In genomic region chr6:166156942-166157341, GRCh38 we compare ENCODE assay signal across 12 cellular contexts. TPM values are rescaled to one million over a fixed set of nuclear protein-coding genes. Genes with fewer than 3 reads are reported as not detected.
DNase-seq lines count a peak whose midpoint lies in the region; TF ChIP-seq lines count a peak whose summit lies in the region.
"Had no signal": no experiment of that assay in that cellular context is flagged by ENCODE, and none has a peak within 500 bp of the region (broad histone marks: within the 10 kb centered on the region; RNA-seq: fewer than 3 reads in every experiment).

No MANE protein-coding gene starts in this region.

- H4K5ac ChIP-seq in H9 (ENCODE audit: insufficient read length, low read depth, low read length), result no peak overlapping the region

- H2BK12ac ChIP-seq in H9 (ENCODE audit: insufficient read length, low read depth, low read length), result no peak overlapping the region

- H3K27ac ChIP-seq in AG04450 (ENCODE audit: low read depth, low read length), result no peak overlapping the region
- no peak overlapping the region for H3K27ac ChIP-seq in H9 (ENCODE audit: insufficient read length, low read depth, low read length)
- no peak overlapping the region for H3K27ac ChIP-seq in VCaP
- no peak overlapping the region for H3K27ac ChIP-seq in liver (ENCODE audit: low read depth in 1 of 2, low read length in 2 of 2)

- no peak overlapping the region for H2BK15ac ChIP-seq in H9 (ENCODE audit: low read depth, low read length)

- no peak overlapping the region for H3K4me2 ChIP-seq in H9 (ENCODE audit: insufficient read depth, insufficient read length, low read length)

- no peak overlapping the region for H4K91ac ChIP-seq in H9 (ENCODE audit: insufficient read length, low read depth, low read length)

- H4K20me1 ChIP-seq in H9 (ENCODE audit: control insufficient read depth, insufficient read depth, insufficient read length), result no peaks in the 10 kb centered on the region

- no peak overlapping the region for H2BK5ac ChIP-seq in H9 (ENCODE audit: insufficient read length, low read length)

- H3T11ph ChIP-seq in H9 (ENCODE audit: low read length), result no peak overlapping the region

- DNase-seq in AG04450 (ENCODE audit: low read depth, low spot score) (no peak), H9 (no peak), HK-2 (ENCODE audit: unreplicated experiment) (no peak), T-helper 1 cell (no peak), HuH-7.5 (ENCODE audit: low spot score) (no peak)
- no peak for DNase-seq in activated effector memory CD4-positive, alpha-beta T cell treated with Interleukin-2 at 50 U/mL for 16 hours
- DNase-seq: effector memory CD8-positive, alpha-beta T cell; NCI-H1930 had no signal

- peaks cover 45% of the 10 kb centered on the region for H3K27me3 Mint-ChIP-seq in H9 (ENCODE audit: low read depth)

- H3K4me1 ChIP-seq in H9 (ENCODE audit: insufficient read depth, low read length) (no peaks in the 10 kb centered on the region), liver (ENCODE audit: control insufficient read depth in 4 of 4, insufficient read depth in 4 of 4, low read length in 3 of 4) (no peaks in the 10 kb centered on the region)

- no peaks in the 10 kb centered on the region for H3K9me3 Mint-ChIP-seq in H9
- H3K9me3 Mint-ChIP-seq: activated T-helper 2 cell treated with anti-CD3 and anti-CD28 coated beads, Interferon-gamma antibody, Interleukin-2, Interleukin-4, amounts not matched to agents 10 μg/mL and 5 μg/mL and 100 μg/mL, durations not matched to agents 14 hours and 24 hours and 36 hours had no signal

- H3K23ac ChIP-seq in H9 (ENCODE audit: insufficient read length, low read depth, low read length), result no peak overlapping the region

- H3K4me3 ChIP-seq in AG04450 (ENCODE audit: low read depth, low read length), result no peak overlapping the region
- no peak overlapping the region for H3K4me3 ChIP-seq in liver (ENCODE audit: low read depth in 1 of 3, low read length in 3 of 3)

- no peaks in the 10 kb centered on the region for H3K36me3 Mint-ChIP-seq in H9 (ENCODE audit: insufficient read depth in 1 of 3, low read depth in 3 of 3)

- H3K27ac Mint-ChIP-seq in H9, result no peak overlapping the region
- H3K27ac Mint-ChIP-seq: activated T-helper 2 cell treated with anti-CD3 and anti-CD28 coated beads, Interferon-gamma antibody, Interleukin-2, Interleukin-4, amounts not matched to agents 10 μg/mL and 5 μg/mL and 100 μg/mL, durations not matched to agents 14 hours and 24 hours and 36 hours; effector memory CD8-positive, alpha-beta T cell had no signal

- WGBS in H9 (ENCODE audit: extremely low coverage, insufficient read length, low lambda C conversion rate), result no CpG with 5 or more reads among the region's 7 CpGs
- WGBS in liver, result 48% methylated on average over 7 of the region's 7 CpGs

- no peak overlapping the region for H2AK5ac ChIP-seq in H9 (ENCODE audit: insufficient read length, low read length)

- no peaks in the 10 kb centered on the region for H3K23me2 ChIP-seq in H9 (ENCODE audit: insufficient read length, low read depth, low read length, poor library complexity, severe bottlenecking)

- TF ChIP-seq CTCF in AG04450 (IDR thresholded peaks at IDR 0.05; ENCODE audit: low read depth, low read length), result peak; percentile 36
- TF ChIP-seq CTCF in H9 (conservative IDR thresholded peaks at IDR 0.05), result peak; percentile 67
- peak; percentile 80 for TF ChIP-seq CTCF in VCaP (conservative IDR thresholded peaks at IDR 0.05)
- TF ChIP-seq CTCF in liver (IDR thresholded peaks at IDR 0.05; ENCODE audit: low read depth, low read length, missing input control), result peak; percentile 23

- H3K4ac ChIP-seq in H9 (ENCODE audit: low read depth, low read length), result no peak overlapping the region

- no peak overlapping the region for H3K4me3 Mint-ChIP-seq in H9
- H3K4me3 Mint-ChIP-seq: effector memory CD8-positive, alpha-beta T cell had no signal

- CTCF ChIA-PET in AG04450 (lab: Charles Lee), result interaction anchor here (1.2 to 1.4 kb wide), 3 partner anchors 157 to 244 kb away, joined by 3 to 7 read pairs (median 3); no protein-coding TSS in a partner anchor

- H3K36me3 ChIP-seq in liver (ENCODE audit: control insufficient read depth in 4 of 4, insufficient read depth in 3 of 4, low read depth in 1 of 4, low read length in 3 of 4), result no peaks in the 10 kb centered on the region

- H3K9me3 ChIP-seq in AG04450 (ENCODE audit: control insufficient read depth, insufficient read depth, low read length) (no peaks in the 10 kb centered on the region; the same call in 1 of the 2 replicates), H9 (ENCODE audit: control insufficient read depth, low read depth, low read length) (no peaks in the 10 kb centered on the region), liver (ENCODE audit: control insufficient read depth in 4 of 4, low read length in 3 of 4) (no peaks in the 10 kb centered on the region)

- POLR2A ChIA-PET in AG04450 (lab: Yijun Ruan, JAX), result no interaction called here

- H2BK20ac ChIP-seq in H9 (ENCODE audit: low read depth, low read length, poor library complexity, severe bottlenecking), result no peak overlapping the region

- H3K27me3 ChIP-seq in AG04450 (ENCODE audit: control insufficient read depth, insufficient read depth, low read length), result no peaks in the 10 kb centered on the region
- H3K27me3 ChIP-seq in H9 (ENCODE audit: insufficient read depth, low read length), result no peaks in the 10 kb centered on the region
- H3K27me3 ChIP-seq in liver (ENCODE audit: control insufficient read depth in 4 of 4, insufficient read depth in 4 of 4, low read length in 3 of 4), result peaks cover 0 to 2% (median 0%) of the 10 kb centered on the region in 4 donors

- TF ChIP-seq RAD21 in liver (IDR thresholded peaks at IDR 0.05), result peak; percentile 69 to 72

- H2BK120ac ChIP-seq in H9 (ENCODE audit: low read depth, low read length, poor library complexity, severe bottlenecking), result no peak overlapping the region

- H3K79me1 ChIP-seq in H9 (ENCODE audit: insufficient read depth, low read depth, low read length, poor library complexity, severe bottlenecking), result no peaks in the 10 kb centered on the region

- H3K14ac ChIP-seq in H9 (ENCODE audit: insufficient read depth, low read length), result no peak overlapping the region

- H2AFZ ChIP-seq in H9 (ENCODE audit: low read length), result no peak overlapping the region

- no peaks in the 10 kb centered on the region for H3K79me2 ChIP-seq in H9 (ENCODE audit: insufficient read depth, low read length)

- peaks cover 9 to 14% of the 10 kb centered on the region in 2 experiments for H3K4me1 Mint-ChIP-seq in H9

- H3K18ac ChIP-seq in H9 (ENCODE audit: insufficient read length, low read depth, low read length), result no peak overlapping the region

- H4K8ac ChIP-seq in H9 (replicated peaks; ENCODE audit: insufficient read length, low read depth, low read length), result no peak overlapping the region

- no peak overlapping the region for H3K56ac ChIP-seq in H9 (ENCODE audit: insufficient read length, low read depth, low read length)

- H3K9ac ChIP-seq in H9 (ENCODE audit: extremely low read depth, insufficient read length, low read length) (no peak overlapping the region), liver (ENCODE audit: low read depth in 1 of 2, low read length in 2 of 2) (no peak overlapping the region)

TF ChIP-seq in liver, 16 proteins besides CTCF, POLR2A, EP300 and RAD21:
- TF ChIP-seq GABPA (IDR thresholded peaks at IDR 0.05 in 1 of 2, conservative IDR thresholded peaks at IDR 0.05 in 1 of 2), result no peak
- TF ChIP-seq ZBTB33 (IDR thresholded peaks at IDR 0.05), result no peak
- no peak for TF ChIP-seq NR2F2 (IDR thresholded peaks at IDR 0.05)
- TF ChIP-seq FOXA2 (IDR thresholded peaks at IDR 0.05), result no peak
- no peak for TF ChIP-seq EGR1 (IDR thresholded peaks at IDR 0.05; ENCODE audit: low read depth in 2 of 2)
- TF ChIP-seq HNF4A (conservative IDR thresholded peaks at IDR 0.05), result no peak
- TF ChIP-seq RXRA (IDR thresholded peaks at IDR 0.05), result no peak

RNA-seq across cellular contexts. Expression of gene TBXT, which starts 10.7 kb away (rescaled TPM):
- polyA plus RNA-seq in AG04450 (2011; rRNA removed), result not detected in 2 replicates
- not detected in 2 replicates for polyA minus RNA-seq in AG04450 (2011; rRNA and poly(A)+ RNA removed)
- 0.31 and 0.48 TPM in 2 replicates for total RNA-seq in H9 (2021)
- total RNA-seq in liver, result not detected
- not detected for polyA plus RNA-seq in liver
- total RNA-seq: activated T-helper 2 cell treated with anti-CD3 and anti-CD28 coated beads, Interferon-gamma antibody, Interleukin-2, Interleukin-4, amounts not matched to agents 10 μg/mL and 5 μg/mL and 100 μg/mL, durations not matched to agents 14 hours and 24 hours and 36 hours; pulmonary artery endothelial cell had no signal

Comparison
In these comparisons a context has a peak if more than half of its experiments do, and no peak if none do; other contexts are left out.
1. CTCF ChIP-seq: peak in every context shown above with its lines; median percentile 80 in VCaP; 67 in H9; 36 in AG04450; 23 in liver.